10 cellular contexts compared by ENCODE assay signal in the genomic region with DNA sequence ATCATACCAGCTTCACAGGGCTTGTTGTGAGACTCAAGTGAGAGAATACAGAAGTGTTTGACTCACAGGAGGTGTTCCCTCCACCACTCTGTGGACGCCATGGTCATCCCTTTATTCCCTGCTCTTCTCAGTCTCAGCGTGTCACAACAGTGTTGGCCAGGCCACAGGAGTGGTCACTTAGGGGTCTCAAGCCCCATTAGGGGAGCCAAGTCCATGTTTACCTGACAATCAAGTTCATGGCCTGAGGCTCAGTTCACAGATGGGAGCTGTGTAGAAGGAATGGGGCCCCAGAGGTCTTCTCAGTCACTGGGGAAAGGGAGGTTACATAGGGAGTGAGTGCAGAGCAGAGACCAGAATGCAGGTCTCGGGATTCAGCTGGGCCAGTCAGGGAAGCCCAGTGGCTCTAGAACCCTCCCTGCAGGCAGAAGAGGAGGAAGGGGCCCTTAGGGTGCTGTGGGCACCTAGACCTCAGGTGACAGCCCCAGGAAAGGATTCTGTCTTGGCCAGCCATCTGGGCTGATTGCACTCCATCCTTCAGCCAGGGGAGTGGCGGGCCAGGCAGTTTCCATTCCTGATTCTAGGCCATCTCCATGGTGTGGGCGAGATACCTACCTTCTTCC. TPM values are rescaled to one million over a fixed set of nuclear protein-coding genes. Genes with fewer than 3 reads are reported as not detected.
DNase-seq lines count a peak whose midpoint lies in the region; ATAC-seq, FAIRE-seq and TF ChIP-seq lines count a peak whose summit lies in the region.
"Had no signal": no experiment of that assay in that cellular context is flagged by ENCODE, and none has a peak within 500 bp of the region (broad histone marks: within the 10 kb centered on the region; RNA-seq: fewer than 3 reads in every experiment).

No MANE protein-coding gene starts in this region.

- H3K4me3 ChIP-seq in ACC112 (ENCODE audit: low read depth, low read length) (peak overlapping the region; percentile 10; the same call in 1 of the 2 replicates), HUES64 (ENCODE audit: low read length) (no peak overlapping the region), osteoblast (ENCODE audit: insufficient read depth, low read length) (no peak overlapping the region), prostate gland (no peak overlapping the region)

- WGBS in HUES64, result 90% methylated on average over 5 of the region's 5 CpGs
- WGBS in prostate gland, result 87% methylated on average over 5 of the region's 5 CpGs

- peaks cover 39% of the 10 kb centered on the region for H3K4me1 ChIP-seq in ACC112 (ENCODE audit: control insufficient read depth, insufficient read depth, low read length, unreplicated experiment)
- peaks cover 16% of the 10 kb centered on the region for H3K4me1 ChIP-seq in HUES64 (ENCODE audit: insufficient read depth, low read length)
- peaks cover 34% of the 10 kb centered on the region for H3K4me1 ChIP-seq in osteoblast (ENCODE audit: insufficient read depth, low read length)
- H3K4me1 ChIP-seq in prostate gland (replicated peaks), result peaks cover 4% of the 10 kb centered on the region

- no peaks in the 10 kb centered on the region for H3K9me3 ChIP-seq in HUES64 (ENCODE audit: insufficient read depth, low read depth, low read length)
- H3K9me3 ChIP-seq in osteoblast (ENCODE audit: low read depth, low read length), result no peaks in the 10 kb centered on the region
- no peaks in the 10 kb centered on the region for H3K9me3 ChIP-seq in prostate gland

- TF ChIP-seq CTCF in osteoblast (IDR thresholded peaks at IDR 0.05; ENCODE audit: extremely low read depth, low read depth, low read length) (no peak), prostate gland (IDR thresholded peaks at IDR 0.05) (no peak)

- peak overlapping the region; percentile 21 for H3K9ac ChIP-seq in HUES64 (ENCODE audit: low read depth, low read length)

- intact Hi-C loops in prostate gland (cut with DNase I), result no loop called here

- peaks cover 28 to 32% of the 10 kb centered on the region in 2 donors for H3K4me1 Mint-ChIP-seq in effector memory CD8-positive, alpha-beta T cell (ENCODE audit: low read depth in 2 of 2)

- ATAC-seq in effector memory CD8-positive, alpha-beta T cell (replicated peaks), result no peak
- no peak for ATAC-seq in HG02763 (IDR thresholded peaks at IDR 0.05; ENCODE audit: unreplicated experiment)

- no peaks in the 10 kb centered on the region for H3K36me3 ChIP-seq in ACC112 (ENCODE audit: insufficient read depth, low read length)
- peaks cover 17% of the 10 kb centered on the region for H3K36me3 ChIP-seq in HUES64 (ENCODE audit: insufficient read depth, low read length)
- H3K36me3 ChIP-seq in osteoblast (ENCODE audit: insufficient read depth, low read length), result peaks cover 17% of the 10 kb centered on the region
- no peaks in the 10 kb centered on the region for H3K36me3 ChIP-seq in prostate gland

- H2AFZ ChIP-seq in ACC112 (ENCODE audit: low read length, unreplicated experiment), result no peak overlapping the region
- no peak overlapping the region for H2AFZ ChIP-seq in osteoblast (ENCODE audit: low read length)

- H4K20me1 ChIP-seq in osteoblast (ENCODE audit: insufficient read depth, low read length), result peaks cover 62% of the 10 kb centered on the region

- peaks cover 90% of the 10 kb centered on the region for H3K79me2 ChIP-seq in ACC112 (ENCODE audit: control insufficient read depth, insufficient read depth, low read length, unreplicated experiment)
- peaks cover 94% of the 10 kb centered on the region for H3K79me2 ChIP-seq in osteoblast (ENCODE audit: insufficient read depth, low read length)

- no peaks in the 10 kb centered on the region for H3K27me3 Mint-ChIP-seq in effector memory CD8-positive, alpha-beta T cell

- H3K9me3 Mint-ChIP-seq in effector memory CD8-positive, alpha-beta T cell, result no peaks in the 10 kb centered on the region

- no peaks in the 10 kb centered on the region for H3K27me3 ChIP-seq in ACC112 (ENCODE audit: insufficient read depth, low read length)
- no peaks in the 10 kb centered on the region for H3K27me3 ChIP-seq in HUES64 (ENCODE audit: insufficient read depth, low read length)
- no peaks in the 10 kb centered on the region for H3K27me3 ChIP-seq in osteoblast (ENCODE audit: insufficient read depth, low read length)
- no peaks in the 10 kb centered on the region for H3K27me3 ChIP-seq in prostate gland (replicated peaks; ENCODE audit: insufficient read depth)

- TF ChIP-seq POLR2A in prostate gland (IDR thresholded peaks at IDR 0.05), result no peak

- H3K4me2 ChIP-seq in osteoblast (ENCODE audit: insufficient read depth, low read length), result peak overlapping the region; percentile 49

- peaks cover 17% of the 10 kb centered on the region for H3K36me3 Mint-ChIP-seq in effector memory CD8-positive, alpha-beta T cell (ENCODE audit: insufficient read depth)

- FAIRE-seq in RCC 7860 (lab: Jason Lieb, UNC), result no peak

- DNase-seq in effector memory CD8-positive, alpha-beta T cell, result no peak
- DNase-seq in osteoblast (ENCODE audit: insufficient read length, low spot score, missing footprints) (no peak), RCC 7860 (ENCODE audit: low spot score) (no peak), prostate gland (ENCODE audit: low spot score) (no peak), islet precursor cell (no peak)
- DNase-seq: NCI-H1930 had no signal

- H3K27ac ChIP-seq in ACC112 (ENCODE audit: low read depth, low read length) (peak overlapping the region; percentile 99), HUES64 (ENCODE audit: low read depth, low read length) (peak overlapping the region; percentile 65; the same call in 1 of the 2 replicates), osteoblast (ENCODE audit: low read depth, low read length) (peak overlapping the region; percentile 97), prostate gland (no peak overlapping the region)

- peak overlapping the region; percentile 88 to 94 for H3K27ac Mint-ChIP-seq in effector memory CD8-positive, alpha-beta T cell

- peak overlapping the region in 1 of 2 donors; percentile 21 for H3K4me3 Mint-ChIP-seq in effector memory CD8-positive, alpha-beta T cell

RNA-seq across cellular contexts. Expression of a gene that starts 9.5 kb away (rescaled TPM):
- polyA plus RNA-seq in HUES64 (2013, experiment 1 of 2), result 35.3 TPM
- 31.2 TPM for polyA plus RNA-seq in HUES64 (2013, experiment 2 of 2)
- total RNA-seq in osteoblast (24.2 and 25.6 TPM in 2 replicates), prostate gland (10 to 100 TPM; 28.1 to 69.2 TPM)

RNA-seq across cellular contexts. Expression of a gene that starts 10.3 kb away (rescaled TPM):
- polyA plus RNA-seq in HUES64 (2013, experiment 1 of 2), result 242 TPM
- 239 TPM for polyA plus RNA-seq in HUES64 (2013, experiment 2 of 2)
- total RNA-seq in osteoblast (203 TPM in 2 replicates), prostate gland (100 to 1,000 TPM in 1 of 2 donors, 10 to 100 TPM in 1; 61.5 to 234 TPM)

RNA-seq across cellular contexts. Expression of a gene that starts 14.9 kb away (rescaled TPM):
- 32.9 TPM for polyA plus RNA-seq in HUES64 (2013, experiment 1 of 2)
- 34.4 TPM for polyA plus RNA-seq in HUES64 (2013, experiment 2 of 2)
- 23.6 and 25.7 TPM in 2 replicates for total RNA-seq in osteoblast
- 10 to 100 TPM; 60.2 to 78.6 TPM for total RNA-seq in prostate gland

RNA-seq across cellular contexts. Expression of a gene that starts 15.8 kb away (rescaled TPM):
- polyA plus RNA-seq in HUES64 (2013, experiment 1 of 2), result 55.6 TPM
- 50.1 TPM for polyA plus RNA-seq in HUES64 (2013, experiment 2 of 2)
- total RNA-seq in osteoblast (45.7 and 60.8 TPM in 2 replicates), prostate gland (10 to 100 TPM; 47.3 to 76.5 TPM)

RNA-seq across cellular contexts. Expression of a gene that starts 27.6 kb away (rescaled TPM):
- polyA plus RNA-seq in HUES64 (2013, experiment 1 of 2), result 3.2 TPM
- polyA plus RNA-seq in HUES64 (2013, experiment 2 of 2), result 4.1 TPM
- total RNA-seq in osteoblast (0.29 TPM in 1 of 2 replicates, not detected in the other), prostate gland (1 to 10 TPM; 4.0 to 4.4 TPM)
- total RNA-seq: H4 had no signal

Comparison
In these comparisons a context has a peak if more than half of its experiments do, and no peak if none do; other contexts are left out.
1. H3K27ac ChIP-seq: peak in ACC112 (single experiment), HUES64 (single experiment) and osteoblast (single experiment); none in prostate gland (0 of 2).